In genomic region chr4:82900335-82901128, GRCh38 we compare ENCODE assay signal across 8 cellular contexts. TPM values are rescaled to one million over a fixed set of nuclear protein-coding genes. Genes with fewer than 3 reads are reported as not detected.
DNase-seq lines count a peak whose midpoint lies in the region; ATAC-seq lines count a peak whose summit lies in the region.

Gene THAP9 (plus strand): TSS chr4:82900735. CDS start chr4:82900803, 68 bp downstream.

- no peaks in the 10 kb centered on the region for H3K36me3 ChIP-seq in endocrine pancreas (ENCODE audit: control insufficient read depth, insufficient read depth, low read length)

- H3K4me1 ChIP-seq in endocrine pancreas (ENCODE audit: control insufficient read depth, insufficient read depth, low read length): peaks cover 6% of the 10 kb centered on the region

- no peaks in the 10 kb centered on the region for H3K9me3 ChIP-seq in endocrine pancreas (ENCODE audit: control insufficient read depth, low read length)

- ATAC-seq in GM21381 (IDR thresholded peaks at IDR 0.05; ENCODE audit: unreplicated experiment): peak; percentile 86
- ATAC-seq in memory B cell (ENCODE audit: low read depth): peak; percentile 82

- peak within 1 kb of the TSS; percentile 98 for H3K4me3 ChIP-seq in endocrine pancreas (ENCODE audit: control insufficient read depth, insufficient read depth, low read length)

- no peak within 1 kb of the TSS for H3K27ac Mint-ChIP-seq in memory B cell

- DNase-seq in Caki2 (ENCODE audit: low read depth): peak; percentile 98
- peak; percentile 99 for DNase-seq in HT1080 (ENCODE audit: low read depth)
- peak; percentile 99 for DNase-seq in NOMO-1 (lab: John Stamatoyannopoulos, UW; ENCODE audit: unreplicated experiment in 2 of 2)
- peak; percentile 87 to 95 (median 88) for DNase-seq in activated CD8-positive, alpha-beta memory T cell treated with anti-CD3 and anti-CD28 coated beads for 48 hours (ENCODE audit: low read depth in 2 of 3, low spot score in 2 of 3)
- peak; percentile 93 to 96 for DNase-seq in memory B cell (ENCODE audit: low spot score in 2 of 2)
- peak; percentile 97 for DNase-seq in stimulated activated CD8-positive, alpha-beta memory T cell treated with anti-CD3 and anti-CD28 coated beads, Interleukin-12 subunit alpha, Interleukin-12 subunit beta, amount 100 ng/mL, for 1 hour (ENCODE audit: low read depth)

- H3K27me3 ChIP-seq in endocrine pancreas (ENCODE audit: control insufficient read depth, insufficient read depth, low read length): no peaks in the 10 kb centered on the region

- in situ Hi-C loops in Caki2 (cut with HindIII; ENCODE audit: low pct_unique_long_range_greater_than_20kb, low sequenced_read_pairs): no loop called here

- no peak within 1 kb of the TSS for H3K4me3 Mint-ChIP-seq in memory B cell

- H3K4me1 Mint-ChIP-seq in memory B cell: peaks cover 15% of the 10 kb centered on the region

- H3K36me3 Mint-ChIP-seq in memory B cell: peaks cover 4% of the 10 kb centered on the region

- H3K9me3 Mint-ChIP-seq in memory B cell: no peaks in the 10 kb centered on the region

- H3K27me3 Mint-ChIP-seq in memory B cell: no peaks in the 10 kb centered on the region

- peak within 1 kb of the TSS; percentile 97 for H3K9ac ChIP-seq in endocrine pancreas (ENCODE audit: control insufficient read depth, insufficient read depth, low read length)

RNA-seq across cellular contexts. Expression of gene THAP9, which starts in this region (rescaled TPM):
- total RNA-seq in Caki2 (2014; rRNA removed; shearing (Covaris generic); ENCODE audit: low replicate concordance): 0.84 and 8.5 TPM in 2 replicates
- 2.1 and 3.1 TPM in 2 replicates for total RNA-seq in HT1080 (2014; rRNA removed; shearing (Covaris generic))
- 2.4 and 3.0 TPM in 2 replicates for polyA plus RNA-seq in HT1080 (2015; cell fraction: cytosol; rRNA removed)
- polyA plus RNA-seq in HT1080 (2015; cell fraction: nucleus; rRNA removed): 6.5 and 7.4 TPM in 2 replicates

Comparison
In these comparisons a context has a peak if more than half of its experiments do, and no peak if none do; other contexts are left out.
1. Peak in every context shown above with its lines: DNase-seq, ATAC-seq and H3K4me3 ChIP-seq.